1 cellular context compared by ENCODE assay signal in genomic region chr15:69031013-69032001, GRCh38.
A peak's percentile ranks its signal among the peaks of the same experiment; 100 is the strongest.
TF ChIP-seq lines count a peak whose summit lies in the region.

No MANE protein-coding gene starts in this region.

TF ChIP-seq in H1, 55 proteins besides CTCF, POLR2A, EP300 and RAD21 (continued from another document):
- TF ChIP-seq USF2 (IDR thresholded peaks at IDR 0.05; ENCODE audit: low read length) (no peak), SUZ12 (IDR thresholded peaks at IDR 0.05; ENCODE audit: low read length) (no peak), TAF7 (optimal IDR thresholded peaks at IDR 0.05; ENCODE audit: borderline replicate concordance, low read depth, low read length) (no peak), JUN (IDR thresholded peaks at IDR 0.05; ENCODE audit: low read depth, low read length) (no peak), TEAD4 (IDR thresholded peaks at IDR 0.05; ENCODE audit: low read depth, low read length) (0 out of 2 replicates have a peak, but pooled peaks have one; percentile 34), BACH1 (IDR thresholded peaks at IDR 0.05; ENCODE audit: low read length) (peak; percentile 79), ATF3 (IDR thresholded peaks at IDR 0.05; ENCODE audit: insufficient read depth, low read depth, low read length) (no peak), JUND (IDR thresholded peaks at IDR 0.05; ENCODE audit: low read length) (peak; percentile 40; the same call in 1 of the 2 replicates), BRCA1 (IDR thresholded peaks at IDR 0.05; ENCODE audit: low read depth, low read length) (no peak), CHD7 (IDR thresholded peaks at IDR 0.05; ENCODE audit: insufficient replicate concordance, low read length) (no peak), RNF2 (IDR thresholded peaks at IDR 0.05; ENCODE audit: borderline replicate concordance, low read depth, low read length, missing control alignments, poor library complexity, severe bottlenecking) (no peak), SIN3A (conservative IDR thresholded peaks at IDR 0.05 in 1 of 2, IDR thresholded peaks at IDR 0.05 in 1 of 2; ENCODE audit: low read depth in 1 of 2, low read length in 2 of 2) (0 out of 4 replicates have a peak, but pooled peaks of 1 of the 2 experiments have one; percentile 45), RXRA (IDR thresholded peaks at IDR 0.05; ENCODE audit: insufficient read depth, low read depth, low read length) (no peak), TCF12 (IDR thresholded peaks at IDR 0.05; ENCODE audit: low read depth, low read length) (no peak), EGR1 (IDR thresholded peaks at IDR 0.05; ENCODE audit: borderline replicate concordance, low read depth, low read length) (no peak), KDM4A (IDR thresholded peaks at IDR 0.05; ENCODE audit: low read depth, low read length, severe bottlenecking) (peak; percentile 62), CHD1 (IDR thresholded peaks at IDR 0.05; ENCODE audit: low read depth, low read length) (no peak), GABPA (IDR thresholded peaks at IDR 0.05; ENCODE audit: borderline replicate concordance, insufficient read depth, low read length) (peak; percentile 78; the same call in 1 of the 2 replicates), MAFK (IDR thresholded peaks at IDR 0.05; ENCODE audit: low read depth, low read length) (no peak), RBBP5 (IDR thresholded peaks at IDR 0.05; ENCODE audit: borderline replicate concordance, low read depth, low read length) (0 out of 2 replicates have a peak, but pooled peaks have one; percentile 67), NRF1 (IDR thresholded peaks at IDR 0.05; ENCODE audit: low read depth, low read length) (no peak; the same call in 1 of the 2 replicates), CBX8 (IDR thresholded peaks at IDR 0.05; ENCODE audit: borderline replicate concordance, low read depth, low read length) (no peak), FOSL1 (IDR thresholded peaks at IDR 0.05; ENCODE audit: insufficient read depth, low read depth, low read length) (no peak), ASH2L (IDR thresholded peaks at IDR 0.05; ENCODE audit: low read length) (no peak), KDM1A (IDR thresholded peaks at IDR 0.05; ENCODE audit: borderline replicate concordance, low read length) (no peak), RFX5 (IDR thresholded peaks at IDR 0.05; ENCODE audit: borderline replicate concordance, low read depth, low read length) (no peak), SIX5 (IDR thresholded peaks at IDR 0.05; ENCODE audit: low read depth, low read length) (no peak), ZNF274 (IDR thresholded peaks at IDR 0.05; ENCODE audit: borderline replicate concordance, extremely low read depth, low read length) (no peak), SIRT6 (IDR thresholded peaks at IDR 0.05; ENCODE audit: low read length) (no peak), POLR2AphosphoS5 (IDR thresholded peaks at IDR 0.05; ENCODE audit: low read depth, low read length) (no peak), CREB1 (IDR thresholded peaks at IDR 0.05) (peak; percentile 85), SAP30 (IDR thresholded peaks at IDR 0.05; ENCODE audit: insufficient read depth, insufficient replicate concordance, low read length) (no peak), CTBP2 (IDR thresholded peaks at IDR 0.05; ENCODE audit: borderline replicate concordance, insufficient read depth, insufficient read length, low read length) (no peak), MAX (IDR thresholded peaks at IDR 0.05) (peak; percentile 84), HDAC6 (IDR thresholded peaks at IDR 0.05; ENCODE audit: low read depth, low read length) (no peak), TBP (IDR thresholded peaks at IDR 0.05; ENCODE audit: low read depth, low read length) (peak; percentile 60; the same call in 1 of the 2 replicates), TAF1 (IDR thresholded peaks at IDR 0.05; ENCODE audit: low read depth, low read length) (no peak), CHD2 (IDR thresholded peaks at IDR 0.05; ENCODE audit: low read length) (peak; percentile 59), NANOG (IDR thresholded peaks at IDR 0.05; ENCODE audit: insufficient read depth, low read depth, low read length, poor library complexity, severe bottlenecking) (no peak), E2F6 (IDR thresholded peaks at IDR 0.05) (peak; percentile 62; the same call in 1 of the 2 replicates), KDM5A (IDR thresholded peaks at IDR 0.05; ENCODE audit: low read length) (no peak), SRF (IDR thresholded peaks at IDR 0.05; ENCODE audit: low read depth, low read length) (no peak), POU5F1 (IDR thresholded peaks at IDR 0.05; ENCODE audit: low read depth, low read length) (no peak), SP4 (IDR thresholded peaks at IDR 0.05; ENCODE audit: low read length) (no peak), SP1 (IDR thresholded peaks at IDR 0.05; ENCODE audit: low read depth, low read length) (no peak), PHF8 (conservative IDR thresholded peaks at IDR 0.05; ENCODE audit: low read depth, low read length) (no peak), EZH2 (IDR thresholded peaks at IDR 0.05; ENCODE audit: low read depth, low read length, severe bottlenecking) (no peak), HDAC2 (IDR thresholded peaks at IDR 0.05; ENCODE audit: borderline replicate concordance in 1 of 2, low read depth in 2 of 2, low read length in 2 of 2) (peak; percentile 66 to 95; a peak in 1 of 4 replicates), CEBPB (IDR thresholded peaks at IDR 0.05; ENCODE audit: low read depth, low read length) (no peak)
